ENCODE assay signal across 1 cellular context in genomic region chr9:1939926-1940368, GRCh38.
TF ChIP-seq lines count a peak whose summit lies in the region.

No MANE protein-coding gene starts in this region.

TF ChIP-seq in GM12878, 131 proteins besides CTCF, POLR2A, EP300 and RAD21 (continued from another document and continues in another):
- TF ChIP-seq PKNOX1 (IDR thresholded peaks at IDR 0.05) (peak; percentile 56; the same call in 1 of the 2 replicates), PML (IDR thresholded peaks at IDR 0.05; ENCODE audit: low read length) (peak; percentile 77), RBBP5 (conservative IDR thresholded peaks at IDR 0.05) (no peak), SMAD1 (IDR thresholded peaks at IDR 0.05; ENCODE audit: low read depth, partially characterized antibody) (no peak), ZSCAN29 (IDR thresholded peaks at IDR 0.05) (0 out of 2 replicates have a peak, but pooled peaks have one; percentile 68), IRF5 (IDR thresholded peaks at IDR 0.05; ENCODE audit: borderline replicate concordance) (no peak), BCL3 (IDR thresholded peaks at IDR 0.05; ENCODE audit: borderline replicate concordance, insufficient read depth, low read depth, low read length, poor library complexity, severe bottlenecking) (peak; percentile 57), NRF1 (conservative IDR thresholded peaks at IDR 0.05; ENCODE audit: low read depth, low read length) (no peak), ASH2L (IDR thresholded peaks at IDR 0.05; ENCODE audit: borderline replicate concordance, low read depth) (no peak), KDM1A (IDR thresholded peaks at IDR 0.05; ENCODE audit: borderline replicate concordance) (no peak), DPF2 (IDR thresholded peaks at IDR 0.05) (no peak), IRF4 (IDR thresholded peaks at IDR 0.05; ENCODE audit: low read depth, low read length) (no peak; the same call in 1 of the 2 replicates), CREM (IDR thresholded peaks at IDR 0.05; ENCODE audit: low read depth) (no peak), ELK1 (IDR thresholded peaks at IDR 0.05; ENCODE audit: low read depth, low read length) (no peak), ZNF592 (IDR thresholded peaks at IDR 0.05) (0 out of 2 replicates have a peak, but pooled peaks have one; percentile 58), FOXK2 (IDR thresholded peaks at IDR 0.05) (no peak), IRF3 (IDR thresholded peaks at IDR 0.05) (no peak), NKRF (conservative IDR thresholded peaks at IDR 0.05) (no peak), RELB (IDR thresholded peaks at IDR 0.05; ENCODE audit: low read depth) (no peak), ATF3 (IDR thresholded peaks at IDR 0.05; ENCODE audit: borderline replicate concordance, extremely low read depth, low read depth, low read length) (no peak), HSF1 (IDR thresholded peaks at IDR 0.05; ENCODE audit: low read depth, low read length) (no peak), ATF2 (IDR thresholded peaks at IDR 0.05; ENCODE audit: low read length) (peak; percentile 72), SREBF2 (IDR thresholded peaks at IDR 0.05; ENCODE audit: low read length) (no peak), ZNF384 (IDR thresholded peaks at IDR 0.05; ENCODE audit: borderline replicate concordance, low read depth, low read length) (no peak), MYB (IDR thresholded peaks at IDR 0.05; ENCODE audit: borderline replicate concordance, low read depth, low read length) (no peak), CEBPZ (IDR thresholded peaks at IDR 0.05; ENCODE audit: low read depth, low read length) (no peak), RAD51 (IDR thresholded peaks at IDR 0.05) (no peak; the same call in 1 of the 2 replicates), IKZF1 (conservative IDR thresholded peaks at IDR 0.05) (peak; percentile 19; the same call in 1 of the 2 replicates), SMARCA5 (IDR thresholded peaks at IDR 0.05) (peak; percentile 86; the same call in 1 of the 2 replicates)
